ENCODE assay signal across 17 cellular contexts in genomic region chr6:154537942-154538341, GRCh38. TPM values are rescaled to one million over a fixed set of nuclear protein-coding genes. Genes with fewer than 3 reads are reported as not detected.
DNase-seq lines count a peak whose midpoint lies in the region; ATAC-seq and TF ChIP-seq lines count a peak whose summit lies in the region.
"Had no signal": no experiment of that assay in that cellular context is flagged by ENCODE, and none has a peak within 500 bp of the region (broad histone marks: within the 10 kb centered on the region; RNA-seq: fewer than 3 reads in every experiment).

No MANE protein-coding gene starts in this region.

- H3K27me3 Mint-ChIP-seq in GM23338 (ENCODE audit: insufficient read depth, low read depth, poor library complexity) (peaks cover 11% of the 10 kb centered on the region), endodermal cell (ENCODE audit: insufficient read depth) (peaks cover 5% of the 10 kb centered on the region), progenitor cell of endocrine pancreas (peaks cover 3% of the 10 kb centered on the region)

- H3K9me3 Mint-ChIP-seq in GM23338 (no peaks in the 10 kb centered on the region), endodermal cell (no peaks in the 10 kb centered on the region), progenitor cell of endocrine pancreas (ENCODE audit: low read depth) (no peaks in the 10 kb centered on the region)

- ATAC-seq in GM23338 (no peak), right lobe of liver (peak; percentile 90 to 95 (median 94))

- H3K36me3 ChIP-seq in GM23338 (ENCODE audit: insufficient read depth) (no peaks in the 10 kb centered on the region), endodermal cell (ENCODE audit: control insufficient read depth, insufficient read depth, low read length) (no peaks in the 10 kb centered on the region), right lobe of liver (no peaks in the 10 kb centered on the region), osteoblast (ENCODE audit: insufficient read depth, low read length) (no peaks in the 10 kb centered on the region)
- H3K36me3 ChIP-seq: MG63 had no signal

- peaks cover 34% of the 10 kb centered on the region for H3K27me3 ChIP-seq in GM23338 (ENCODE audit: insufficient read depth)
- no peaks in the 10 kb centered on the region for H3K27me3 ChIP-seq in endodermal cell (ENCODE audit: control insufficient read depth, insufficient read depth, low read length, poor library complexity, severe bottlenecking)
- no peaks in the 10 kb centered on the region for H3K27me3 ChIP-seq in right lobe of liver
- H3K27me3 ChIP-seq in osteoblast (ENCODE audit: insufficient read depth, low read length) = no peaks in the 10 kb centered on the region
- H3K27me3 ChIP-seq: MG63 had no signal

- no peak overlapping the region for H3K27ac Mint-ChIP-seq in GM23338
- H3K27ac Mint-ChIP-seq in endodermal cell = no peak overlapping the region
- H3K27ac Mint-ChIP-seq in progenitor cell of endocrine pancreas = peak overlapping the region; percentile 57

- TF ChIP-seq CTCF in GM23338 (conservative IDR thresholded peaks at IDR 0.05; ENCODE audit: low read depth in 2 of 2) (no peak), endodermal cell (conservative IDR thresholded peaks at IDR 0.05) (no peak), right lobe of liver (IDR thresholded peaks at IDR 0.05) (no peak), progenitor cell of endocrine pancreas (IDR thresholded peaks at IDR 0.05; ENCODE audit: unreplicated experiment) (no peak), osteoblast (IDR thresholded peaks at IDR 0.05; ENCODE audit: extremely low read depth, low read depth, low read length) (no peak), GM20000 (IDR thresholded peaks at IDR 0.05; ENCODE audit: extremely low read depth, missing control alignments) (no peak)

- H3K4me1 Mint-ChIP-seq in GM23338 = peaks cover 43% of the 10 kb centered on the region
- H3K4me1 Mint-ChIP-seq in endodermal cell = peaks cover 28% of the 10 kb centered on the region
- peaks cover 19% of the 10 kb centered on the region for H3K4me1 Mint-ChIP-seq in progenitor cell of endocrine pancreas (ENCODE audit: low read depth)

- no peak overlapping the region for H2AFZ ChIP-seq in GM23338
- H2AFZ ChIP-seq in osteoblast (ENCODE audit: low read length) = no peak overlapping the region

- peak overlapping the region; percentile 40 for H3K4me2 ChIP-seq in GM23338
- H3K4me2 ChIP-seq in osteoblast (ENCODE audit: insufficient read depth, low read length) = no peak overlapping the region

- 74 to 78% methylated on average over 2 to 3 of the region's 3 CpGs for WGBS in endodermal cell (ENCODE audit: insufficient coverage in 1 of 2, insufficient read length in 1 of 2), 2 experiments
- WGBS in right lobe of liver (ENCODE audit: insufficient coverage, low coverage, low lambda C conversion rate, missing lambda C conversion rate) = 15% methylated on average over 3 of the region's 3 CpGs

- no peak for TF ChIP-seq POLR2A in right lobe of liver (IDR thresholded peaks at IDR 0.05)

- H3K4me3 ChIP-seq in GM23338 = no peak overlapping the region
- H3K4me3 ChIP-seq in endodermal cell (ENCODE audit: low read length) = no peak overlapping the region
- H3K4me3 ChIP-seq in right lobe of liver = peak overlapping the region in 1 of 3 donors; percentile 28
- no peak overlapping the region for H3K4me3 ChIP-seq in osteoblast (ENCODE audit: insufficient read depth, low read length)
- H3K4me3 ChIP-seq: MG63 had no signal

- no peak overlapping the region for H3K9ac ChIP-seq in endodermal cell (ENCODE audit: extremely low read depth, low read length, poor library complexity, severe bottlenecking)

- no peak overlapping the region for H3K27ac ChIP-seq in GM23338 (ENCODE audit: low read depth)
- peak overlapping the region; percentile 57 for H3K27ac ChIP-seq in endodermal cell (ENCODE audit: low read depth, low read length)
- peak overlapping the region in 2 of 3 donors; percentile 59 to 71 for H3K27ac ChIP-seq in right lobe of liver
- H3K27ac ChIP-seq in osteoblast (ENCODE audit: low read depth, low read length) = no peak overlapping the region
- H3K27ac ChIP-seq: RWPE1 had no signal

- no peak for DNase-seq in GM23338 (ENCODE audit: low spot score)
- DNase-seq in endodermal cell = no peak
- DNase-seq in right lobe of liver = no peak
- DNase-seq in progenitor cell of endocrine pancreas (ENCODE audit: low spot score, unreplicated experiment) = no peak
- no peak for DNase-seq in islet precursor cell
- DNase-seq in anterior cingulate cortex (lab: John Stamatoyannopoulos, UW) = no peak
- DNase-seq in osteoblast (ENCODE audit: insufficient read length, low spot score, missing footprints) = no peak
- no peak for DNase-seq in GM20000 (ENCODE audit: low spot score)
- DNase-seq: DND-41; GF-D8; MG63; NCI-H1092 treated with DMSO at 0.1 percent for 48 hours; NCI-H1694; NCI-H526 treated with DMSO at 0.1 percent for 48 hours; NK-92 treated with Interleukin-12 subunit alpha and Interleukin-12 subunit beta, amount 100 ng/mL, for 24 hours; OCI-M1 had no signal

- H3K9me3 ChIP-seq in endodermal cell (ENCODE audit: control insufficient read depth, low read length) (no peaks in the 10 kb centered on the region), right lobe of liver (no peaks in the 10 kb centered on the region), osteoblast (ENCODE audit: low read depth, low read length) (no peaks in the 10 kb centered on the region)
- H3K9me3 ChIP-seq: MG63 had no signal

- H3K4me1 ChIP-seq in GM23338 (ENCODE audit: insufficient read depth) = peaks cover 33% of the 10 kb centered on the region
- H3K4me1 ChIP-seq in endodermal cell (ENCODE audit: control insufficient read depth, insufficient read depth, low read length) = peaks cover 7% of the 10 kb centered on the region
- peaks cover 0 to 16% (median 9%) of the 10 kb centered on the region in 4 donors for H3K4me1 ChIP-seq in right lobe of liver
- H3K4me1 ChIP-seq in osteoblast (ENCODE audit: insufficient read depth, low read length) = no peaks in the 10 kb centered on the region

- H3K79me2 ChIP-seq in GM23338 (replicated peaks; ENCODE audit: insufficient read depth) = no peaks in the 10 kb centered on the region
- no peaks in the 10 kb centered on the region for H3K79me2 ChIP-seq in osteoblast (ENCODE audit: insufficient read depth, low read length)

- intact Hi-C loops in right lobe of liver (cut with DNase I) = no loop called here

- H3K9me2 ChIP-seq in GM23338 (ENCODE audit: insufficient read depth) = no peaks in the 10 kb centered on the region

- H3K36me3 Mint-ChIP-seq in GM23338 (ENCODE audit: low read depth) (no peaks in the 10 kb centered on the region), endodermal cell (ENCODE audit: low read depth) (no peaks in the 10 kb centered on the region), progenitor cell of endocrine pancreas (ENCODE audit: insufficient read depth) (no peaks in the 10 kb centered on the region)

- no peaks in the 10 kb centered on the region for H3F3A ChIP-seq in GM23338 (replicated peaks; ENCODE audit: low read depth)

- H3K4me3 Mint-ChIP-seq in GM23338 (no peak overlapping the region), endodermal cell (no peak overlapping the region), progenitor cell of endocrine pancreas (ENCODE audit: low read depth) (no peak overlapping the region)

- no peaks in the 10 kb centered on the region for H4K20me1 ChIP-seq in GM23338 (replicated peaks; ENCODE audit: insufficient read depth)
- H4K20me1 ChIP-seq in osteoblast (ENCODE audit: insufficient read depth, low read length) = no peaks in the 10 kb centered on the region

TF ChIP-seq in GM23338, 12 proteins besides CTCF, POLR2A, EP300 and RAD21 (continues in another document):
- no peak for TF ChIP-seq STAT1 (IDR thresholded peaks at IDR 0.05; ENCODE audit: unreplicated experiment)
- TF ChIP-seq NANOG (IDR thresholded peaks at IDR 0.05; ENCODE audit: borderline replicate concordance) = no peak
- no peak for TF ChIP-seq JUNB (IDR thresholded peaks at IDR 0.05; ENCODE audit: unreplicated experiment)
- no peak for TF ChIP-seq ETS1 (IDR thresholded peaks at IDR 0.05)
- TF ChIP-seq ZNF114 (CRISPR knock-in tag; IDR thresholded peaks at IDR 0.05) = no peak
- TF ChIP-seq CREB1 (CRISPR knock-in tag; IDR thresholded peaks at IDR 0.05; ENCODE audit: low read depth) = no peak
- TF ChIP-seq EZH2phosphoT487 (IDR thresholded peaks at IDR 0.05; ENCODE audit: unreplicated experiment) = no peak
- TF ChIP-seq ZNF331 (CRISPR knock-in tag; IDR thresholded peaks at IDR 0.05; ENCODE audit: low read depth) = no peak
- no peak for TF ChIP-seq POLR2AphosphoS5 (IDR thresholded peaks at IDR 0.05; ENCODE audit: low read depth)

RNA-seq across cellular contexts. Expression of gene CNKSR3, which starts 27.5 kb away (rescaled TPM):
- 3.5 and 5.7 TPM in 2 replicates for total RNA-seq in GM23338 (2014; rRNA removed; shearing (Covaris generic))
- polyA plus RNA-seq in GM23338 (2016; fragmentation: Nextera tagmentation; extraction: Ambion mirVana) = 1.9 and 2.0 TPM in 2 replicates
- 1 to 10 TPM; 5.9 to 8.0 TPM for total RNA-seq in endodermal cell
- polyA plus RNA-seq in endodermal cell (2013, experiment 1 of 2) = 14.3 TPM
- 10.2 TPM for polyA plus RNA-seq in endodermal cell (2013, experiment 2 of 2)
- total RNA-seq in right lobe of liver = 10 to 100 TPM; 19.8 to 43.4 (median 26.9) TPM
- 17.3 and 20.3 TPM in 2 replicates for total RNA-seq in progenitor cell of endocrine pancreas
- 4.7 and 5.4 TPM in 2 replicates for total RNA-seq in osteoblast

Comparison
In these comparisons a context has a peak if more than half of its experiments do, and no peak if none do; other contexts are left out.
1. H3K27ac ChIP-seq: peak in endodermal cell (single experiment) and right lobe of liver (2 of 3); none in GM23338 (single experiment) and osteoblast (single experiment).